ENCODE assay signal across 8 cellular contexts in genomic region chr18:48410095-48410920, GRCh38. TPM values are rescaled to one million over a fixed set of nuclear protein-coding genes. Genes with fewer than 3 reads are reported as not detected.
DNase-seq lines count a peak whose midpoint lies in the region; ATAC-seq and TF ChIP-seq lines count a peak whose summit lies in the region.

No MANE protein-coding gene starts in this region.

- peak overlapping the region; percentile 97 for H2AFZ ChIP-seq in neuron (ENCODE audit: low read depth, low read length)

- H3K36me3 ChIP-seq in RWPE2 (ENCODE audit: low read depth) (no peaks in the 10 kb centered on the region), gastroesophageal sphincter (no peaks in the 10 kb centered on the region), neuron (ENCODE audit: insufficient read depth, low read length) (no peaks in the 10 kb centered on the region)

- in situ Hi-C loops in KBM-7 (cut with MboI; ENCODE audit: low pct_unique_long_range_greater_than_20kb, low sequenced_read_pairs), result no loop called here

- H3K27ac ChIP-seq in RWPE2 (ENCODE audit: poor library complexity, severe bottlenecking), result no peak overlapping the region
- peak overlapping the region; percentile 45 to 93 (median 87) for H3K27ac ChIP-seq in gastroesophageal sphincter

- peaks cover 36% of the 10 kb centered on the region for H3K27me3 ChIP-seq in RWPE2 (ENCODE audit: insufficient read depth, poor library complexity, severe bottlenecking)
- peaks cover 35% of the 10 kb centered on the region for H3K27me3 ChIP-seq in gastroesophageal sphincter
- H3K27me3 ChIP-seq in neuron (ENCODE audit: insufficient read depth, low read length), result peaks cover 55% of the 10 kb centered on the region

- 0% methylated on average over 21 of the region's 77 CpGs; no CpG with 5 or more reads in 1 of the 2 donors for WGBS in gastroesophageal sphincter (ENCODE audit: low coverage in 1 of 2), 2 donors

- peak; percentile 69 for DNase-seq in DMS153 treated with DMSO at 0.1 percent for 48 hours (lab: John Stamatoyannopoulos, UW; ENCODE audit: unreplicated experiment)
- DNase-seq in KBM-7, result peak; percentile 85
- peak; percentile 87 for DNase-seq in RWPE2 (ENCODE audit: low spot score)
- peak; percentile 75 for DNase-seq in activated naive CD4-positive, alpha-beta T cell treated with Interleukin-2 at 50 U/mL for 16 hours
- DNase-seq in stromal cell of bone marrow (ENCODE audit: low read depth), result peak; percentile 69

- H3K9me3 ChIP-seq in RWPE2 (ENCODE audit: severe bottlenecking) (no peaks in the 10 kb centered on the region), gastroesophageal sphincter (no peaks in the 10 kb centered on the region), neuron (ENCODE audit: low read length) (no peaks in the 10 kb centered on the region)

- TF ChIP-seq POLR2A in gastroesophageal sphincter (IDR thresholded peaks at IDR 0.05), result peak; percentile 39 to 55

- TF ChIP-seq CTCF in RWPE2 (IDR thresholded peaks at IDR 0.05; ENCODE audit: poor library complexity, severe bottlenecking), result no peak
- peak in 2 of 4 experiments; percentile 3 to 18 for TF ChIP-seq CTCF in gastroesophageal sphincter (IDR thresholded peaks at IDR 0.05)

- peak; percentile 93 for ATAC-seq in GM21825 (IDR thresholded peaks at IDR 0.05; ENCODE audit: unreplicated experiment)
- peak; percentile 94 for ATAC-seq in RWPE2 (ENCODE audit: low read depth)
- peak; percentile 95 for ATAC-seq in gastroesophageal sphincter

- no peak for TF ChIP-seq EP300 in gastroesophageal sphincter (IDR thresholded peaks at IDR 0.05)

- H3K4me3 ChIP-seq in RWPE2 (ENCODE audit: severe bottlenecking) (peak overlapping the region; percentile 39), gastroesophageal sphincter (peak overlapping the region; percentile 73 to 77), neuron (ENCODE audit: low read length) (peak overlapping the region; percentile 50)

- H3K4me1 ChIP-seq in RWPE2 (ENCODE audit: insufficient read depth, poor library complexity, severe bottlenecking), result peaks cover under 1% of the 10 kb centered on the region
- peaks cover 0 to 32% (median 9%) of the 10 kb centered on the region in 3 donors for H3K4me1 ChIP-seq in gastroesophageal sphincter
- H3K4me1 ChIP-seq in neuron (ENCODE audit: insufficient read depth, low read length), result peaks cover 7% of the 10 kb centered on the region

RNA-seq across cellular contexts. Expression of gene ZBTB7C, which starts 1.1 kb away (rescaled TPM):
- 10 to 100 TPM in 3 of 4 donors, 1 to 10 TPM in 1; 7.8 to 15.4 (median 11.8) TPM for total RNA-seq in gastroesophageal sphincter
